15 cellular contexts compared by ENCODE assay signal in the genomic region with DNA sequence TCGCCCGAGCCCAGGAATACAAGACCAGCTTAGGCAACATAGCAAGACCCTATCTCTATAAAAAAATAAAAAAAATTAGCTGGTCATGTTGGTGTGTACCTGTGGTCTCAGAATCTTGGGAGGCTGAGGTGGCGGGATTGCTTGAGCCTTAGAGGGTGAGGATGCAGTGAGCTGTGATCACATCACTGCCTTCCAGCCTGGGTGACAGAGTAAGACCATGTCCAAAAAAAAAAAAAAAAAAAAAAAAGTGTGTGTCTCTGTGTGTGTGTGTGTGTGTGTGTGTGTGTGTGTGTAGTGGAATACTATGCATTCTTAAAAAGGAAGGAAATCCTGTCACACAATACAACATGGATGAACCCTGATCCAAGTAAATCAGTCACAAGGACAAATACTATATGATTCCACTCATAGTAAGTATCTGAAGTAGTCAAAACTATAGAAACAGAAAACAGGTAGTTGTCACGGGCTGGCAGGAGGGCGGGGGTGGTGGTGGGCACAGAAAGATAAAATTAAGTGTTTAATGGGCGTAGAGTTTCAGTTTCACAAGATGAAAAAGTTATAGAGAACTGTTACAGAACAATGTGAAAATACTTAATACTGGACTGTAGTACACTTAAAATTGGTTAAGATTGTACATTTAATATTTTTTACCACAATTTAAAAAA. TPM values are rescaled to one million over a fixed set of nuclear protein-coding genes. Genes with fewer than 3 reads are reported as not detected.
DNase-seq lines count a peak whose midpoint lies in the region; ATAC-seq and TF ChIP-seq lines count a peak whose summit lies in the region.
"Had no signal": no experiment of that assay in that cellular context is flagged by ENCODE, and none has a peak within 500 bp of the region (broad histone marks: within the 10 kb centered on the region; RNA-seq: fewer than 3 reads in every experiment).

No MANE protein-coding gene starts in this region.

- no peak overlapping the region for H3K4me3 Mint-ChIP-seq in immature natural killer cell
- no peak overlapping the region for H3K4me3 Mint-ChIP-seq in progenitor cell of endocrine pancreas (ENCODE audit: low read depth)
- H3K4me3 Mint-ChIP-seq in activated T-helper 1 cell treated with anti-CD3 and anti-CD28 coated beads, Interleukin-12 subunit alpha, Interleukin-12 subunit beta, Interleukin-2, Interleukin-4 antibody, amounts not matched to agents 30 ng/mL and 10 ng/mL and 1 ng/mL, durations not matched to agents 14 hours and 24 hours and 36 hours: no peak overlapping the region
- H3K4me3 Mint-ChIP-seq: activated T-helper 17 cell treated with anti-CD3 and anti-CD28 coated beads, Interleukin-2, amount 50 U/mL, for 72 hours; CD8-positive, alpha-beta memory T cell had no signal

- DNase-seq in immature natural killer cell: no peak
- DNase-seq in progenitor cell of endocrine pancreas (ENCODE audit: low spot score, unreplicated experiment): no peak
- no peak for DNase-seq in activated T-helper 1 cell treated with anti-CD3 and anti-CD28 coated beads, Interleukin-12 subunit alpha, Interleukin-12 subunit beta, Interleukin-2, Interleukin-4 antibody, amounts not matched to agents 30 ng/mL and 10 ng/mL and 1 ng/mL, durations not matched to agents 14 hours and 24 hours and 36 hours (ENCODE audit: low spot score)
- no peak for DNase-seq in NCI-H524 treated with DMSO at 0.1 percent for 48 hours (lab: John Stamatoyannopoulos, UW)
- DNase-seq: CD8-positive, alpha-beta memory T cell; dorsolateral prefrontal cortex; H7; lower lobe of right lung; NCI-H1105 treated with DMSO at 0.1 percent for 48 hours; NCI-H446 had no signal

- H3K27ac Mint-ChIP-seq in immature natural killer cell: peak overlapping the region in 5 of 6 donors; percentile 4 to 63 (median 59)
- H3K27ac Mint-ChIP-seq in progenitor cell of endocrine pancreas: no peak overlapping the region
- no peak overlapping the region for H3K27ac Mint-ChIP-seq in activated T-helper 1 cell treated with anti-CD3 and anti-CD28 coated beads, Interleukin-12 subunit alpha, Interleukin-12 subunit beta, Interleukin-2, Interleukin-4 antibody, amounts not matched to agents 30 ng/mL and 10 ng/mL and 1 ng/mL, durations not matched to agents 14 hours and 24 hours and 36 hours

- H3K4me1 Mint-ChIP-seq in immature natural killer cell (peaks cover 27 to 46% of the 10 kb centered on the region in 2 donors), progenitor cell of endocrine pancreas (ENCODE audit: low read depth) (no peaks in the 10 kb centered on the region)
- peaks cover 14% of the 10 kb centered on the region for H3K4me1 Mint-ChIP-seq in activated T-helper 1 cell treated with anti-CD3 and anti-CD28 coated beads, Interleukin-12 subunit alpha, Interleukin-12 subunit beta, Interleukin-2, Interleukin-4 antibody, amounts not matched to agents 30 ng/mL and 10 ng/mL and 1 ng/mL, durations not matched to agents 14 hours and 24 hours and 36 hours (ENCODE audit: low read depth)

- no peaks in the 10 kb centered on the region for H3K9me3 Mint-ChIP-seq in immature natural killer cell
- H3K9me3 Mint-ChIP-seq in progenitor cell of endocrine pancreas (ENCODE audit: low read depth): no peaks in the 10 kb centered on the region
- no peaks in the 10 kb centered on the region for H3K9me3 Mint-ChIP-seq in activated T-helper 1 cell treated with anti-CD3 and anti-CD28 coated beads, Interleukin-12 subunit alpha, Interleukin-12 subunit beta, Interleukin-2, Interleukin-4 antibody, amounts not matched to agents 30 ng/mL and 10 ng/mL and 1 ng/mL, durations not matched to agents 14 hours and 24 hours and 36 hours
- H3K9me3 Mint-ChIP-seq: activated T-helper 17 cell treated with anti-CD3 and anti-CD28 coated beads, Interleukin-2, amount 50 U/mL, for 72 hours; CD8-positive, alpha-beta memory T cell had no signal

- ATAC-seq in GM18517 (IDR thresholded peaks at IDR 0.05; ENCODE audit: unreplicated experiment) (peak; percentile 70), GM19468 (IDR thresholded peaks at IDR 0.05; ENCODE audit: extremely low read depth, unreplicated experiment) (peak; percentile 56), HG03064 (IDR thresholded peaks at IDR 0.05; ENCODE audit: low read depth, unreplicated experiment) (peak; percentile 66), GM21737 (IDR thresholded peaks at IDR 0.05; ENCODE audit: unreplicated experiment) (no peak)
- ATAC-seq: activated T-helper 17 cell treated with anti-CD3 and anti-CD28 coated beads, Interleukin-2, amount 50 U/mL, for 72 hours; lower lobe of right lung had no signal

- intact Hi-C loops in activated T-helper 1 cell treated with anti-CD3 and anti-CD28 coated beads, Interleukin-12 subunit alpha, Interleukin-12 subunit beta, Interleukin-2, Interleukin-4 antibody, amounts not matched to agents 30 ng/mL and 10 ng/mL and 1 ng/mL, durations not matched to agents 14 hours and 24 hours and 36 hours (cut with micrococcal nuclease): no loop called here

- H3K27me3 Mint-ChIP-seq in immature natural killer cell (ENCODE audit: low read depth in 3 of 3): peaks cover 0 to 2% (median 2%) of the 10 kb centered on the region in 3 donors
- H3K27me3 Mint-ChIP-seq in progenitor cell of endocrine pancreas: no peaks in the 10 kb centered on the region
- no peaks in the 10 kb centered on the region for H3K27me3 Mint-ChIP-seq in activated T-helper 1 cell treated with anti-CD3 and anti-CD28 coated beads, Interleukin-12 subunit alpha, Interleukin-12 subunit beta, Interleukin-2, Interleukin-4 antibody, amounts not matched to agents 30 ng/mL and 10 ng/mL and 1 ng/mL, durations not matched to agents 14 hours and 24 hours and 36 hours (ENCODE audit: insufficient read depth)
- H3K27me3 Mint-ChIP-seq: activated T-helper 17 cell treated with anti-CD3 and anti-CD28 coated beads, Interleukin-2, amount 50 U/mL, for 72 hours; CD8-positive, alpha-beta memory T cell had no signal

- TF ChIP-seq CTCF in progenitor cell of endocrine pancreas (IDR thresholded peaks at IDR 0.05; ENCODE audit: unreplicated experiment): no peak

- H3K36me3 Mint-ChIP-seq in immature natural killer cell (peaks cover 0 to 7% (median 5%) of the 10 kb centered on the region in 3 donors), progenitor cell of endocrine pancreas (ENCODE audit: insufficient read depth) (peaks cover 9% of the 10 kb centered on the region)
- H3K36me3 Mint-ChIP-seq in activated T-helper 1 cell treated with anti-CD3 and anti-CD28 coated beads, Interleukin-12 subunit alpha, Interleukin-12 subunit beta, Interleukin-2, Interleukin-4 antibody, amounts not matched to agents 30 ng/mL and 10 ng/mL and 1 ng/mL, durations not matched to agents 14 hours and 24 hours and 36 hours (ENCODE audit: low read depth): peaks cover 2% of the 10 kb centered on the region

RNA-seq across cellular contexts. Expression of a gene that starts 47.8 kb away (rescaled TPM):
- 100 to 1,000 TPM; 324 to 392 (median 360) TPM for polyA plus RNA-seq in immature natural killer cell
- total RNA-seq in progenitor cell of endocrine pancreas: 114 and 120 TPM in 2 replicates
- 174 and 198 TPM in 2 replicates for total RNA-seq in activated T-helper 1 cell treated with anti-CD3 and anti-CD28 coated beads, Interleukin-12 subunit alpha, Interleukin-12 subunit beta, Interleukin-2, Interleukin-4 antibody, amounts not matched to agents 30 ng/mL and 10 ng/mL and 1 ng/mL, durations not matched to agents 14 hours and 24 hours and 36 hours

RNA-seq across cellular contexts. Expression of a gene that starts 48.3 kb away (rescaled TPM):
- 1 to 10 TPM; 6.5 to 8.7 (median 7.5) TPM for polyA plus RNA-seq in immature natural killer cell
- total RNA-seq in progenitor cell of endocrine pancreas: 41.4 and 44.2 TPM in 2 replicates
- 12.1 and 15.0 TPM in 2 replicates for total RNA-seq in activated T-helper 1 cell treated with anti-CD3 and anti-CD28 coated beads, Interleukin-12 subunit alpha, Interleukin-12 subunit beta, Interleukin-2, Interleukin-4 antibody, amounts not matched to agents 30 ng/mL and 10 ng/mL and 1 ng/mL, durations not matched to agents 14 hours and 24 hours and 36 hours

Comparison
In these comparisons a context has a peak if more than half of its experiments do, and no peak if none do; other contexts are left out.
1. H3K27ac Mint-ChIP-seq: peak in immature natural killer cell (5 of 6); none in progenitor cell of endocrine pancreas (single experiment) and activated T-helper 1 cell treated with anti-CD3 and anti-CD28 coated beads, Interleukin-12 subunit alpha, Interleukin-12 subunit beta, Interleukin-2, Interleukin-4 antibody, amounts not matched to agents 30 ng/mL and 10 ng/mL and 1 ng/mL, durations not matched to agents 14 hours and 24 hours and 36 hours (single experiment).